Comparison of ENCODE assay signal across 28 cellular contexts in genomic region chr9:122215663-122216062, GRCh38. TPM values are rescaled to one million over a fixed set of nuclear protein-coding genes. Genes with fewer than 3 reads are reported as not detected.
"Had no signal": no experiment of that assay in that cellular context is flagged by ENCODE, and none has a peak within 500 bp of the region (broad histone marks: within the 10 kb centered on the region; RNA-seq: fewer than 3 reads in every experiment).

No MANE protein-coding gene starts in this region.

- H3K36me3 ChIP-seq: stomach, suprapubic skin, thoracic aorta, thyroid gland, tibial artery, tibial nerve, transverse colon, upper lobe of left lung, upper lobe of right lung, uterus, vagina had no signal

- H3K9me3 ChIP-seq: stomach, suprapubic skin, testis, thoracic aorta, thyroid gland, tibial artery, tibial nerve, transverse colon, upper lobe of left lung, upper lobe of right lung, uterus, vagina had no signal

- H3K4me3 Mint-ChIP-seq: stimulated activated effector memory CD8-positive, alpha-beta T cell treated with anti-CD3 and anti-CD28 coated beads, Interleukin-12 subunit alpha, Interleukin-12 subunit beta, amount 100 ng/mL, for 72 hours; stimulated activated memory B cell treated with anti-CD40 and anti-IgM and Interleukin-4, amounts not matched to agents 10 μg/mL and 1 μg/mL and 100 μg/mL, for 72 hours; stimulated activated naive B cell treated with anti-CD40 and anti-IgM and Interleukin-4, amounts not matched to agents 10 μg/mL and 1 μg/mL and 100 μg/mL, for 72 hours; stimulated activated naive CD8-positive, alpha-beta T cell treated with anti-CD3 and anti-CD28 coated beads, Interleukin-15, amount 100 ng/mL, for 72 hours; stimulated activated naive CD8-positive, alpha-beta T cell treated with anti-CD3 and anti-CD28 coated beads, Interleukin-15, Interleukin-2, amounts not matched to agents 100 ng/mL and 50 ng/mL, for 24 hours had no signal

- ATAC-seq: stimulated activated effector memory CD8-positive, alpha-beta T cell treated with anti-CD3 and anti-CD28 coated beads, Interleukin-12 subunit alpha, Interleukin-12 subunit beta, amount 100 ng/mL, for 72 hours; stimulated activated memory B cell treated with anti-CD40 and anti-IgM and Interleukin-4, amounts not matched to agents 10 μg/mL and 1 μg/mL and 100 μg/mL, for 72 hours; stimulated activated naive B cell treated with anti-CD40 and anti-IgM and Interleukin-4, amounts not matched to agents 10 μg/mL and 1 μg/mL and 100 μg/mL, for 72 hours; stimulated activated naive CD8-positive, alpha-beta T cell treated with anti-CD3 and anti-CD28 coated beads, Interleukin-15, amount 100 ng/mL, for 72 hours; stimulated activated naive CD8-positive, alpha-beta T cell treated with anti-CD3 and anti-CD28 coated beads, Interleukin-15, Interleukin-2, amounts not matched to agents 100 U/mL and 50 U/mL, for 24 hours; upper lobe of right lung had no signal

- H3K27ac ChIP-seq: stomach, suprapubic skin, testis, thoracic aorta, thyroid gland, tibial artery, tibial nerve, transverse colon, upper lobe of left lung, upper lobe of right lung, uterus, vagina had no signal

- H3K9me3 Mint-ChIP-seq: stimulated activated effector memory CD8-positive, alpha-beta T cell treated with anti-CD3 and anti-CD28 coated beads, Interleukin-12 subunit alpha, Interleukin-12 subunit beta, amount 100 ng/mL, for 72 hours; stimulated activated memory B cell treated with anti-CD40 and anti-IgM and Interleukin-4, amounts not matched to agents 10 μg/mL and 1 μg/mL and 100 μg/mL, for 72 hours; stimulated activated naive B cell treated with anti-CD40 and anti-IgM and Interleukin-4, amounts not matched to agents 10 μg/mL and 1 μg/mL and 100 μg/mL, for 72 hours; stimulated activated naive CD8-positive, alpha-beta T cell treated with anti-CD3 and anti-CD28 coated beads, Interleukin-15, amount 100 ng/mL, for 72 hours; stimulated activated naive CD8-positive, alpha-beta T cell treated with anti-CD3 and anti-CD28 coated beads, Interleukin-15, Interleukin-2, amounts not matched to agents 100 ng/mL and 50 ng/mL, for 24 hours had no signal

- H3K36me3 Mint-ChIP-seq: stimulated activated effector memory CD8-positive, alpha-beta T cell treated with anti-CD3 and anti-CD28 coated beads, Interleukin-12 subunit alpha, Interleukin-12 subunit beta, amount 100 ng/mL, for 72 hours; stimulated activated memory B cell treated with anti-CD40 and anti-IgM and Interleukin-4, amounts not matched to agents 10 μg/mL and 1 μg/mL and 100 μg/mL, for 72 hours had no signal

- H3K27ac Mint-ChIP-seq: stimulated activated effector memory CD8-positive, alpha-beta T cell treated with anti-CD3 and anti-CD28 coated beads, Interleukin-12 subunit alpha, Interleukin-12 subunit beta, amount 100 ng/mL, for 72 hours; stimulated activated memory B cell treated with anti-CD40 and anti-IgM and Interleukin-4, amounts not matched to agents 10 μg/mL and 1 μg/mL and 100 μg/mL, for 72 hours; stimulated activated naive B cell treated with anti-CD40 and anti-IgM and Interleukin-4, amounts not matched to agents 10 μg/mL and 1 μg/mL and 100 μg/mL, for 72 hours; stimulated activated naive CD8-positive, alpha-beta T cell treated with anti-CD3 and anti-CD28 coated beads, Interleukin-15, amount 100 ng/mL, for 72 hours; stimulated activated naive CD8-positive, alpha-beta T cell treated with anti-CD3 and anti-CD28 coated beads, Interleukin-15, Interleukin-2, amounts not matched to agents 100 ng/mL and 50 ng/mL, for 24 hours had no signal

- H3K4me3 ChIP-seq: stomach, suprapubic skin, testis, thoracic aorta, thyroid gland, tibial artery, tibial nerve, transverse colon, upper lobe of left lung, upper lobe of right lung, uterus, vagina had no signal

- DNase-seq: stimulated activated CD4-positive, alpha-beta T cell treated with anti-CD3 and anti-CD28 coated beads, Interleukin-2, amount 100 ng/mL, for 48 hours; stimulated activated CD4-positive, alpha-beta T cell treated with anti-CD3 and anti-CD28 coated beads, Interleukin-4, amount 100 ng/mL, for 1 hour; stimulated activated CD4-positive, alpha-beta T cell treated with anti-CD3 and anti-CD28 coated beads, Interleukin-4, amount 100 ng/mL, for 24 hours; stimulated activated CD4-positive, alpha-beta T cell treated with anti-CD3 and anti-CD28 coated beads, Interleukin-4, amount 100 ng/mL, for 4 hours; stimulated activated CD8-positive, alpha-beta memory T cell treated with anti-CD3 and anti-CD28 coated beads, Interleukin-4, amount 100 ng/mL, for 48 hours; stimulated activated naive B cell treated with anti-CD40 and anti-IgM and Interleukin-4, amounts not matched to agents 10 μg/mL and 1 μg/mL and 100 μg/mL, for 72 hours; stimulated activated naive CD4-positive, alpha-beta T cell; stimulated activated naive CD4-positive, alpha-beta T cell treated with Interleukin-2 at 50 U/mL for 16 hours; stimulated activated naive CD8-positive, alpha-beta T cell treated with anti-CD3 and anti-CD28 coated beads, Interleukin-15, amount 100 ng/mL, for 72 hours; stimulated activated naive CD8-positive, alpha-beta T cell treated with anti-CD3 and anti-CD28 coated beads, Interleukin-15, Interleukin-2, amounts not matched to agents 100 U/mL and 50 U/mL, for 24 hours; stomach; substantia nigra; testis; thyroid gland; tibial artery; transverse colon; trophoblast cell; upper lobe of left lung; upper lobe of right lung; uterus had no signal

RNA-seq across cellular contexts. Expression of gene MORN5, which starts 56.0 kb away (rescaled TPM):
- total RNA-seq: subcutaneous adipose tissue, suprapubic skin, thoracic aorta, thyroid gland, upper lobe of right lung, vagina had no signal
